ENCODE assay signal across 8 cellular contexts in genomic region chr1:155729031-155729898, GRCh38. TPM values are rescaled to one million over a fixed set of nuclear protein-coding genes. Genes with fewer than 3 reads are reported as not detected.
DNase-seq lines count a peak whose midpoint lies in the region; ATAC-seq and TF ChIP-seq lines count a peak whose summit lies in the region.

No MANE protein-coding gene starts in this region.

- no peak overlapping the region for H3K27ac Mint-ChIP-seq in activated CD4-positive, alpha-beta memory T cell treated with anti-CD3 and anti-CD28 coated beads for 36 hours

- H3K4me1 Mint-ChIP-seq in activated CD4-positive, alpha-beta memory T cell treated with anti-CD3 and anti-CD28 coated beads for 36 hours (ENCODE audit: low read depth) = no peaks in the 10 kb centered on the region

- peaks cover 25% of the 10 kb centered on the region for H3K36me3 Mint-ChIP-seq in activated CD4-positive, alpha-beta memory T cell treated with anti-CD3 and anti-CD28 coated beads for 36 hours

- TF ChIP-seq CTCF in AG09319 (IDR thresholded peaks at IDR 0.05; ENCODE audit: low read depth, low read length) (peak; percentile 67), GM12865 (IDR thresholded peaks at IDR 0.05; ENCODE audit: insufficient read depth, low read depth, low read length, missing control alignments) (peak; percentile 69)

- DNase-seq in AG09319 (ENCODE audit: extremely low read depth, low read depth) = peak; percentile 18
- DNase-seq in GM12865 (ENCODE audit: low read depth) = peak; percentile 44
- DNase-seq in NCI-H226 = peak; percentile 37
- DNase-seq in activated CD4-positive, alpha-beta memory T cell treated with anti-CD3 and anti-CD28 coated beads for 36 hours = peak; percentile 39
- DNase-seq in fibroblast of the conjunctiva (ENCODE audit: low read depth) = peak; percentile 51
- peak; percentile 24 for DNase-seq in non-pigmented ciliary epithelial cell (ENCODE audit: low read depth)

- CTCF ChIA-PET in activated CD4-positive, alpha-beta memory T cell treated with anti-CD3 and anti-CD28 coated beads for 36 hours (lab: Charles Lee) = interaction anchor here (0.8 to 1.0 kb wide), 4 partner anchors 14 to 478 kb away, joined by 3 to 4 read pairs (median 3); no protein-coding TSS in a partner anchor

- no peak overlapping the region for H3K4me3 Mint-ChIP-seq in activated CD4-positive, alpha-beta memory T cell treated with anti-CD3 and anti-CD28 coated beads for 36 hours

- H3K27me3 Mint-ChIP-seq in activated CD4-positive, alpha-beta memory T cell treated with anti-CD3 and anti-CD28 coated beads for 36 hours = no peaks in the 10 kb centered on the region

- intact Hi-C loops in activated CD4-positive, alpha-beta memory T cell treated with anti-CD3 and anti-CD28 coated beads for 36 hours (cut with micrococcal nuclease) = no loop called here

- no peak overlapping the region for H3K4me3 ChIP-seq in GM12865 (ENCODE audit: low read depth, low read length)

- POLR2A ChIA-PET in activated CD4-positive, alpha-beta memory T cell treated with anti-CD3 and anti-CD28 coated beads for 36 hours (lab: Charles Lee) = interaction anchor here (0.5 kb wide), 1 partner anchor 129 kb away, joined by 4 read pairs; no protein-coding TSS in a partner anchor

- ATAC-seq in GM19324 (IDR thresholded peaks at IDR 0.05; ENCODE audit: low FRiP score, unreplicated experiment) (no peak), GM18517 (IDR thresholded peaks at IDR 0.05; ENCODE audit: unreplicated experiment) (no peak)

- H3K9me3 Mint-ChIP-seq in activated CD4-positive, alpha-beta memory T cell treated with anti-CD3 and anti-CD28 coated beads for 36 hours = no peaks in the 10 kb centered on the region

RNA-seq across cellular contexts. Expression of gene DAP3, which starts 40.4 kb away (rescaled TPM):
- total RNA-seq in activated CD4-positive, alpha-beta memory T cell treated with anti-CD3 and anti-CD28 coated beads for 36 hours = 100 to 1,000 TPM; 142 to 145 TPM

RNA-seq across cellular contexts. Expression of gene YY1AP1, which starts 40.7 kb away (rescaled TPM):
- 10 to 100 TPM; 56.2 to 62.1 TPM for total RNA-seq in activated CD4-positive, alpha-beta memory T cell treated with anti-CD3 and anti-CD28 coated beads for 36 hours
